Comparison of ENCODE assay signal across 1 cellular context in genomic region chr2:147843864-147844690, GRCh38.
TF ChIP-seq lines count a peak whose summit lies in the region.

No MANE protein-coding gene starts in this region.

TF ChIP-seq in K562, 482 proteins besides CTCF, POLR2A, EP300 and RAD21 (continued from another document and continues in another):
- TF ChIP-seq VEZF1 (CRISPR knock-in tag; IDR thresholded peaks at IDR 0.05) (peak; percentile 90), SETDB1 (IDR thresholded peaks at IDR 0.05; ENCODE audit: low read length) (no peak), ESRRB (CRISPR knock-in tag; IDR thresholded peaks at IDR 0.05; ENCODE audit: borderline replicate concordance) (no peak), TARDBP (IDR thresholded peaks at IDR 0.05) (no peak; the same call in 1 of the 2 replicates), ZNF212 (CRISPR knock-in tag; IDR thresholded peaks at IDR 0.05) (no peak), ETV5 (CRISPR knock-in tag; IDR thresholded peaks at IDR 0.05; ENCODE audit: low read depth) (no peak; the same call in 1 of the 2 replicates), ZNF707 (CRISPR knock-in tag; conservative IDR thresholded peaks at IDR 0.05) (no peak), ZMIZ1 (IDR thresholded peaks at IDR 0.05; ENCODE audit: low read depth in 2 of 2, low read length in 2 of 2) (no peak), SMARCA5 (IDR thresholded peaks at IDR 0.05) (no peak), RBM34 (IDR thresholded peaks at IDR 0.05; ENCODE audit: borderline replicate concordance, insufficient read depth, low read length) (no peak), HNRNPH1 (optimal IDR thresholded peaks at IDR 0.05; ENCODE audit: low read depth, low read length) (no peak), SRSF7 (optimal IDR thresholded peaks at IDR 0.05; ENCODE audit: low read depth, low read length) (no peak), FOXK1 (CRISPR knock-in tag; IDR thresholded peaks at IDR 0.05; ENCODE audit: borderline replicate concordance) (no peak), CREB1 (IDR thresholded peaks at IDR 0.05) (0 out of 2 replicates have a peak, but pooled peaks have one; percentile 2), CREB1 (CRISPR knock-in tag; IDR thresholded peaks at IDR 0.05) (no peak), ATF4 (CRISPR knock-in tag; IDR thresholded peaks at IDR 0.05) (no peak), PHF20 (IDR thresholded peaks at IDR 0.05; ENCODE audit: partially characterized antibody) (no peak), MED1 (CRISPR knock-in tag; IDR thresholded peaks at IDR 0.05; ENCODE audit: borderline replicate concordance) (no peak), ZNF511 (CRISPR knock-in tag; IDR thresholded peaks at IDR 0.05) (no peak), ARID3B (CRISPR knock-in tag; IDR thresholded peaks at IDR 0.05; ENCODE audit: borderline replicate concordance) (no peak), NEUROD1 (IDR thresholded peaks at IDR 0.05; ENCODE audit: borderline replicate concordance, low read depth, low read length, partially characterized antibody) (peak; percentile 85), FUS (optimal IDR thresholded peaks at IDR 0.05; ENCODE audit: low read depth, low read length) (no peak), CHD1 (IDR thresholded peaks at IDR 0.05; ENCODE audit: low read length) (no peak), EZH2 (IDR thresholded peaks at IDR 0.05; ENCODE audit: borderline replicate concordance, low read depth, low read length) (no peak), NFATC3 (IDR thresholded peaks at IDR 0.05) (no peak; the same call in 1 of the 2 replicates), ZNF174 (CRISPR knock-in tag; IDR thresholded peaks at IDR 0.05) (no peak), ZNF121 (CRISPR knock-in tag; conservative IDR thresholded peaks at IDR 0.05) (no peak), YY1 (IDR thresholded peaks at IDR 0.05; ENCODE audit: borderline replicate concordance in 1 of 3, control insufficient read depth in 1 of 3, extremely low read depth in 1 of 3, insufficient read depth in 3 of 3, insufficient read length in 1 of 3, insufficient replicate concordance in 2 of 3, low read depth in 1 of 3, low read length in 2 of 3) (no peak), ZBTB7A (IDR thresholded peaks at IDR 0.05; ENCODE audit: borderline replicate concordance, control insufficient read depth, low read depth, low read length) (peak; percentile 63; the same call in 1 of the 2 replicates), MITF (IDR thresholded peaks at IDR 0.05) (no peak), FOXP1 (CRISPR knock-in tag; IDR thresholded peaks at IDR 0.05) (peak; percentile 49; the same call in 1 of the 2 replicates), POLR2AphosphoS5 (IDR thresholded peaks at IDR 0.05; ENCODE audit: control insufficient read depth, insufficient read depth, low read depth, low read length) (no peak; the same call in 1 of the 2 replicates), ZNF79 (CRISPR knock-in tag; IDR thresholded peaks at IDR 0.05; ENCODE audit: low read depth) (no peak), HMG20B (CRISPR knock-in tag; IDR thresholded peaks at IDR 0.05) (no peak), SAP30 (IDR thresholded peaks at IDR 0.05; ENCODE audit: borderline replicate concordance, insufficient read depth, low read depth, low read length, poor library complexity, severe bottlenecking) (no peak), ZNF354B (CRISPR knock-in tag; IDR thresholded peaks at IDR 0.05) (no peak), HDAC8 (tag; IDR thresholded peaks at IDR 0.05) (0 out of 2 replicates have a peak, but pooled peaks have one; percentile 40), CREB3L1 (IDR thresholded peaks at IDR 0.05; ENCODE audit: borderline replicate concordance, low read depth) (0 out of 2 replicates have a peak, but pooled peaks have one; percentile 19)
- TF ChIP-seq, protein P1, sequence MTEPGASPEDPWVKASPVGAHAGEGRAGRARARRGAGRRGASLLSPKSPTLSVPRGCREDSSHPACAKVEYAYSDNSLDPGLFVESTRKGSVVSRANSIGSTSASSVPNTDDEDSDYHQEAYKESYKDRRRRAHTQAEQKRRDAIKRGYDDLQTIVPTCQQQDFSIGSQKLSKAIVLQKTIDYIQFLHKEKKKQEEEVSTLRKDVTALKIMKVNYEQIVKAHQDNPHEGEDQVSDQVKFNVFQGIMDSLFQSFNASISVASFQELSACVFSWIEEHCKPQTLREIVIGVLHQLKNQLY (CRISPR knock-in tag; conservative IDR thresholded peaks at IDR 0.05), result no peak
- TF ChIP-seq, protein P2, sequence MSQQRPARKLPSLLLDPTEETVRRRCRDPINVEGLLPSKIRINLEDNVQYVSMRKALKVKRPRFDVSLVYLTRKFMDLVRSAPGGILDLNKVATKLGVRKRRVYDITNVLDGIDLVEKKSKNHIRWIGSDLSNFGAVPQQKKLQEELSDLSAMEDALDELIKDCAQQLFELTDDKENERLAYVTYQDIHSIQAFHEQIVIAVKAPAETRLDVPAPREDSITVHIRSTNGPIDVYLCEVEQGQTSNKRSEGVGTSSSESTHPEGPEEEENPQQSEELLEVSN (IDR thresholded peaks at IDR 0.05; ENCODE audit: borderline replicate concordance in 1 of 2, extremely low read depth in 1 of 2, insufficient read depth in 1 of 2, insufficient read length in 1 of 2, low read depth in 1 of 2, low read length in 1 of 2, poor library complexity in 1 of 2, severe bottlenecking in 1 of 2), result peak; percentile 54 to 87
- TF ChIP-seq, protein P3, sequence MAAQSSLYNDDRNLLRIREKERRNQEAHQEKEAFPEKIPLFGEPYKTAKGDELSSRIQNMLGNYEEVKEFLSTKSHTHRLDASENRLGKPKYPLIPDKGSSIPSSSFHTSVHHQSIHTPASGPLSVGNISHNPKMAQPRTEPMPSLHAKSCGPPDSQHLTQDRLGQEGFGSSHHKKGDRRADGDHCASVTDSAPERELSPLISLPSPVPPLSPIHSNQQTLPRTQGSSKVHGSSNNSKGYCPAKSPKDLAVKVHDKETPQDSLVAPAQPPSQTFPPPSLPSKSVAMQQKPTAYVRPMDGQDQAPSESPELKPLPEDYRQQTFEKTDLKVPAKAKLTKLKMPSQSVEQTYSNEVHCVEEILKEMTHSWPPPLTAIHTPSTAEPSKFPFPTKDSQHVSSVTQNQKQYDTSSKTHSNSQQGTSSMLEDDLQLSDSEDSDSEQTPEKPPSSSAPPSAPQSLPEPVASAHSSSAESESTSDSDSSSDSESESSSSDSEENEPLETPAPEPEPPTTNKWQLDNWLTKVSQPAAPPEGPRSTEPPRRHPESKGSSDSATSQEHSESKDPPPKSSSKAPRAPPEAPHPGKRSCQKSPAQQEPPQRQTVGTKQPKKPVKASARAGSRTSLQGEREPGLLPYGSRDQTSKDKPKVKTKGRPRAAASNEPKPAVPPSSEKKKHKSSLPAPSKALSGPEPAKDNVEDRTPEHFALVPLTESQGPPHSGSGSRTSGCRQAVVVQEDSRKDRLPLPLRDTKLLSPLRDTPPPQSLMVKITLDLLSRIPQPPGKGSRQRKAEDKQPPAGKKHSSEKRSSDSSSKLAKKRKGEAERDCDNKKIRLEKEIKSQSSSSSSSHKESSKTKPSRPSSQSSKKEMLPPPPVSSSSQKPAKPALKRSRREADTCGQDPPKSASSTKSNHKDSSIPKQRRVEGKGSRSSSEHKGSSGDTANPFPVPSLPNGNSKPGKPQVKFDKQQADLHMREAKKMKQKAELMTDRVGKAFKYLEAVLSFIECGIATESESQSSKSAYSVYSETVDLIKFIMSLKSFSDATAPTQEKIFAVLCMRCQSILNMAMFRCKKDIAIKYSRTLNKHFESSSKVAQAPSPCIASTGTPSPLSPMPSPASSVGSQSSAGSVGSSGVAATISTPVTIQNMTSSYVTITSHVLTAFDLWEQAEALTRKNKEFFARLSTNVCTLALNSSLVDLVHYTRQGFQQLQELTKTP (IDR thresholded peaks at IDR 0.05; ENCODE audit: low read depth in 1 of 2, partially characterized antibody in 2 of 2), result no peak
- TF ChIP-seq, protein P4, sequence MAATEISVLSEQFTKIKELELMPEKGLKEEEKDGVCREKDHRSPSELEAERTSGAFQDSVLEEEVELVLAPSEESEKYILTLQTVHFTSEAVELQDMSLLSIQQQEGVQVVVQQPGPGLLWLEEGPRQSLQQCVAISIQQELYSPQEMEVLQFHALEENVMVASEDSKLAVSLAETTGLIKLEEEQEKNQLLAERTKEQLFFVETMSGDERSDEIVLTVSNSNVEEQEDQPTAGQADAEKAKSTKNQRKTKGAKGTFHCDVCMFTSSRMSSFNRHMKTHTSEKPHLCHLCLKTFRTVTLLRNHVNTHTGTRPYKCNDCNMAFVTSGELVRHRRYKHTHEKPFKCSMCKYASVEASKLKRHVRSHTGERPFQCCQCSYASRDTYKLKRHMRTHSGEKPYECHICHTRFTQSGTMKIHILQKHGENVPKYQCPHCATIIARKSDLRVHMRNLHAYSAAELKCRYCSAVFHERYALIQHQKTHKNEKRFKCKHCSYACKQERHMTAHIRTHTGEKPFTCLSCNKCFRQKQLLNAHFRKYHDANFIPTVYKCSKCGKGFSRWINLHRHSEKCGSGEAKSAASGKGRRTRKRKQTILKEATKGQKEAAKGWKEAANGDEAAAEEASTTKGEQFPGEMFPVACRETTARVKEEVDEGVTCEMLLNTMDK (IDR thresholded peaks at IDR 0.05; ENCODE audit: borderline replicate concordance, insufficient read depth, low read depth, low read length, poor library complexity, severe bottlenecking), result no peak
